Comparison of ENCODE assay signal across 9 cellular contexts in genomic region chr16:87487361-87487924, GRCh38. TPM values are rescaled to one million over a fixed set of nuclear protein-coding genes. Genes with fewer than 3 reads are reported as not detected.
DNase-seq lines count a peak whose midpoint lies in the region; ATAC-seq and TF ChIP-seq lines count a peak whose summit lies in the region.
"Had no signal": no experiment of that assay in that cellular context is flagged by ENCODE, and none has a peak within 500 bp of the region (broad histone marks: within the 10 kb centered on the region; RNA-seq: fewer than 3 reads in every experiment).

No MANE protein-coding gene starts in this region.

- H3K27me3 ChIP-seq in left ventricle myocardium inferior (ENCODE audit: low read depth): no peaks in the 10 kb centered on the region

- intact Hi-C loops in left ventricle myocardium inferior (cut with micrococcal nuclease): no loop called here

- DNase-seq in activated effector memory CD4-positive, alpha-beta T cell treated with anti-CD3 and anti-CD28 coated beads, Interleukin-2, amount 50 U/mL, for 16 hours: peak; percentile 74
- no peak for DNase-seq in activated effector memory CD4-positive, alpha-beta T cell treated with Interleukin-2 at 50 U/mL for 16 hours
- DNase-seq in T-helper 9 cell (peak; percentile 13), left ventricle myocardium inferior (peak; percentile 39), KG1 (lab: John Stamatoyannopoulos, UW) (no peak)
- no peak for DNase-seq in stimulated activated effector memory CD8-positive, alpha-beta T cell treated with anti-CD3 and anti-CD28 coated beads, Interleukin-12 subunit alpha, Interleukin-12 subunit beta, amount 100 ng/mL, for 72 hours (ENCODE audit: low spot score in 2 of 2)
- no peak for DNase-seq in stimulated activated naive B cell treated with anti-CD40 and anti-IgM and Interleukin-4, amounts not matched to agents 10 μg/mL and 1 μg/mL and 100 μg/mL, for 72 hours

- ATAC-seq in stimulated activated effector memory CD8-positive, alpha-beta T cell treated with anti-CD3 and anti-CD28 coated beads, Interleukin-12 subunit alpha, Interleukin-12 subunit beta, amount 100 ng/mL, for 72 hours: no peak
- no peak for ATAC-seq in GM18870 (IDR thresholded peaks at IDR 0.05; ENCODE audit: unreplicated experiment)
- ATAC-seq in stimulated activated naive B cell treated with anti-CD40 and anti-IgM and Interleukin-4, amounts not matched to agents 10 μg/mL and 1 μg/mL and 100 μg/mL, for 72 hours (replicated peaks): no peak

- no peaks in the 10 kb centered on the region for H3K36me3 ChIP-seq in left ventricle myocardium inferior

- H3K4me1 ChIP-seq in left ventricle myocardium inferior: peaks cover 93% of the 10 kb centered on the region

- H3K4me1 Mint-ChIP-seq in stimulated activated effector memory CD8-positive, alpha-beta T cell treated with anti-CD3 and anti-CD28 coated beads, Interleukin-12 subunit alpha, Interleukin-12 subunit beta, amount 100 ng/mL, for 72 hours: peaks cover 69% of the 10 kb centered on the region
- peaks cover 20 to 28% of the 10 kb centered on the region in 2 donors for H3K4me1 Mint-ChIP-seq in stimulated activated naive B cell treated with anti-CD40 and anti-IgM and Interleukin-4, amounts not matched to agents 10 μg/mL and 1 μg/mL and 100 μg/mL, for 72 hours

- H3K9me3 Mint-ChIP-seq in stimulated activated effector memory CD8-positive, alpha-beta T cell treated with anti-CD3 and anti-CD28 coated beads, Interleukin-12 subunit alpha, Interleukin-12 subunit beta, amount 100 ng/mL, for 72 hours: no peaks in the 10 kb centered on the region
- no peaks in the 10 kb centered on the region for H3K9me3 Mint-ChIP-seq in stimulated activated naive B cell treated with anti-CD40 and anti-IgM and Interleukin-4, amounts not matched to agents 10 μg/mL and 1 μg/mL and 100 μg/mL, for 72 hours

- H3K27ac Mint-ChIP-seq in stimulated activated effector memory CD8-positive, alpha-beta T cell treated with anti-CD3 and anti-CD28 coated beads, Interleukin-12 subunit alpha, Interleukin-12 subunit beta, amount 100 ng/mL, for 72 hours: peak overlapping the region; percentile 74
- no peak overlapping the region for H3K27ac Mint-ChIP-seq in stimulated activated naive B cell treated with anti-CD40 and anti-IgM and Interleukin-4, amounts not matched to agents 10 μg/mL and 1 μg/mL and 100 μg/mL, for 72 hours

- no peak overlapping the region for H3K4me3 Mint-ChIP-seq in stimulated activated effector memory CD8-positive, alpha-beta T cell treated with anti-CD3 and anti-CD28 coated beads, Interleukin-12 subunit alpha, Interleukin-12 subunit beta, amount 100 ng/mL, for 72 hours
- H3K4me3 Mint-ChIP-seq in stimulated activated naive B cell treated with anti-CD40 and anti-IgM and Interleukin-4, amounts not matched to agents 10 μg/mL and 1 μg/mL and 100 μg/mL, for 72 hours: no peak overlapping the region

- H3K36me3 Mint-ChIP-seq in stimulated activated effector memory CD8-positive, alpha-beta T cell treated with anti-CD3 and anti-CD28 coated beads, Interleukin-12 subunit alpha, Interleukin-12 subunit beta, amount 100 ng/mL, for 72 hours: peaks cover 7% of the 10 kb centered on the region
- H3K36me3 Mint-ChIP-seq in stimulated activated naive B cell treated with anti-CD40 and anti-IgM and Interleukin-4, amounts not matched to agents 10 μg/mL and 1 μg/mL and 100 μg/mL, for 72 hours: peaks cover 5 to 6% of the 10 kb centered on the region in 2 donors

- no peaks in the 10 kb centered on the region for H3K9me3 ChIP-seq in left ventricle myocardium inferior (replicated peaks)

- peaks cover 42 to 43% of the 10 kb centered on the region in 2 donors for H3K27me3 Mint-ChIP-seq in stimulated activated naive B cell treated with anti-CD40 and anti-IgM and Interleukin-4, amounts not matched to agents 10 μg/mL and 1 μg/mL and 100 μg/mL, for 72 hours

- no peak overlapping the region for H3K4me3 ChIP-seq in left ventricle myocardium inferior
- H3K4me3 ChIP-seq: PC-9 had no signal

- TF ChIP-seq CTCF in left ventricle myocardium inferior (IDR thresholded peaks at IDR 0.05; ENCODE audit: borderline replicate concordance): no peak

- H3K27ac ChIP-seq in left ventricle myocardium inferior (replicated peaks): peak overlapping the region; percentile 25
- H3K27ac ChIP-seq: PC-9 had no signal

RNA-seq across cellular contexts. Expression of gene ZCCHC14, which starts 5.4 kb away (rescaled TPM):
- 15.9 TPM for total RNA-seq in left ventricle myocardium inferior

Comparison
In these comparisons a context has a peak if more than half of its experiments do, and no peak if none do; other contexts are left out.
1. DNase-seq: peak in activated effector memory CD4-positive, alpha-beta T cell treated with anti-CD3 and anti-CD28 coated beads, Interleukin-2, amount 50 U/mL, for 16 hours (single experiment), T-helper 9 cell (single experiment) and left ventricle myocardium inferior (single experiment); none in activated effector memory CD4-positive, alpha-beta T cell treated with Interleukin-2 at 50 U/mL for 16 hours (single experiment), stimulated activated effector memory CD8-positive, alpha-beta T cell treated with anti-CD3 and anti-CD28 coated beads, Interleukin-12 subunit alpha, Interleukin-12 subunit beta, amount 100 ng/mL, for 72 hours (0 of 2), stimulated activated naive B cell treated with anti-CD40 and anti-IgM and Interleukin-4, amounts not matched to agents 10 μg/mL and 1 μg/mL and 100 μg/mL, for 72 hours (single experiment) and KG1 (single experiment).